ENCODE assay signal across 8 cellular contexts in the genomic region with DNA sequence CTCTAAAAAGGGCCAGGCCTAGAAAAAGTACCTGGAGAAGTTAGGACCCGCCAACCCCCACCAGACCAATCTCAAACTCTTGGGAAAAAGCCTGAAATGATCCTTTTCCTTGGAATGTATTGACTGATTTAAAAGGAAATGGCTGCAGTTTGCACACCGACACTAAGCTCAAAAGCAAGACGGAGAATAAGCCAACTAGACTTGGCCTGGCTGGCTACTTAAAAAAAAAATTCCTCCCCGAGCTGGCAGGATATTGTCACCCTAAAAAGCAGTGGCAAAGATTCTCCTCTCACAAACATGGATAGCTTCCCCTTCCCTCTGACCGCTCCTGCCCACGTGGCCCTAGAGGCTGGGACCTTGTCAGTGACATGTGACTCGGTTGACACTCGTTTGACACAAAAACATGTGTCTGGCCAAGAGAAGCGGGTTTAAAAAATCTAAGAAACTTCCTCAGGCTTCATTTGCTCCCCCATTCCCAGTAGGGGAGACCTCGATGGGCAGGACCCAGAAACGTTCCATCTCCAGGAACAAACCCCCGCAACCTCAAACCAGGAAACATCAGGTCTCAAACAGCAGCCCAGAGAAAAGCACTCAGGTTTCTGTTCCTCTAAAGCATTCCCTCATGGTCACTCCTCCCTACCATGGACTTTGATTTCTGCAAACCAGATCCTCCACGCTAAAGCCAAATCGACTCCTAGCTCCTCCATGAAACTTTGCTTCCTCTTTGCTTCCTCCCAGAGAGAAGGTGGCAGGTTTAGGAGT. TPM values are rescaled to one million over a fixed set of nuclear protein-coding genes. Genes with fewer than 3 reads are reported as not detected.
A peak's percentile ranks its signal among the peaks of the same experiment; 100 is the strongest.
DNase-seq lines count a peak whose midpoint lies in the region; ATAC-seq lines count a peak whose summit lies in the region.

No MANE protein-coding gene starts in this region.

- peak overlapping the region; percentile 77 for H3K4me3 Mint-ChIP-seq in activated CD4-positive, alpha-beta memory T cell treated with anti-CD3 and anti-CD28 coated beads for 36 hours

- H3K4me1 Mint-ChIP-seq in activated CD4-positive, alpha-beta memory T cell treated with anti-CD3 and anti-CD28 coated beads for 36 hours (ENCODE audit: low read depth) = peaks cover 44% of the 10 kb centered on the region

- CTCF ChIA-PET in activated CD4-positive, alpha-beta memory T cell treated with anti-CD3 and anti-CD28 coated beads for 36 hours (lab: Charles Lee) = interaction anchor here (0.6 to 2.6 kb wide), 7 partner anchors 17 to 142 kb away, joined by 3 to 13 read pairs (median 4); a partner anchor contains a TSS

- intact Hi-C loops in activated CD4-positive, alpha-beta memory T cell treated with anti-CD3 and anti-CD28 coated beads for 36 hours (cut with micrococcal nuclease) = loop anchor here (10.0 kb wide), 1 partner anchor 360 kb away; no protein-coding TSS in a partner anchor
- intact Hi-C loops in cardiac septum (cut with DNase I) = no loop called here

- DNase-seq in DMS53 (lab: John Stamatoyannopoulos, UW) (peak; percentile 35), DMS53 treated with DMSO at 0.1 percent for 48 hours (lab: John Stamatoyannopoulos, UW; ENCODE audit: unreplicated experiment) (no peak), cardiac septum (ENCODE audit: low spot score) (peak; percentile 87), pons (ENCODE audit: low spot score) (peak; percentile 88), COLO829 (ENCODE audit: low spot score) (no peak)
- DNase-seq in activated CD4-positive, alpha-beta memory T cell treated with anti-CD3 and anti-CD28 coated beads for 36 hours = no peak

- POLR2A ChIA-PET in activated CD4-positive, alpha-beta memory T cell treated with anti-CD3 and anti-CD28 coated beads for 36 hours (lab: Charles Lee) = interaction anchor here (0.6 to 1.4 kb wide), 5 partner anchors 26 to 419 kb away, joined by 3 to 4 read pairs (median 3); a partner anchor contains a TSS

- ATAC-seq in GM19455 (IDR thresholded peaks at IDR 0.05; ENCODE audit: unreplicated experiment) = no peak
- no peak for ATAC-seq in GM19351 (IDR thresholded peaks at IDR 0.05; ENCODE audit: unreplicated experiment)

- H3K36me3 Mint-ChIP-seq in activated CD4-positive, alpha-beta memory T cell treated with anti-CD3 and anti-CD28 coated beads for 36 hours = peaks cover 4% of the 10 kb centered on the region

- peaks cover 1% of the 10 kb centered on the region for H3K9me3 Mint-ChIP-seq in activated CD4-positive, alpha-beta memory T cell treated with anti-CD3 and anti-CD28 coated beads for 36 hours

- H3K27me3 Mint-ChIP-seq in activated CD4-positive, alpha-beta memory T cell treated with anti-CD3 and anti-CD28 coated beads for 36 hours = no peaks in the 10 kb centered on the region

- peak overlapping the region; percentile 85 for H3K27ac Mint-ChIP-seq in activated CD4-positive, alpha-beta memory T cell treated with anti-CD3 and anti-CD28 coated beads for 36 hours

RNA-seq across cellular contexts. Expression of a gene that starts 1.3 kb away (rescaled TPM):
- 10 to 100 TPM; 14.4 to 15.2 TPM for total RNA-seq in activated CD4-positive, alpha-beta memory T cell treated with anti-CD3 and anti-CD28 coated beads for 36 hours
- 13.4 TPM for total RNA-seq in cardiac septum

RNA-seq across cellular contexts. Expression of a gene that starts 23.1 kb away (rescaled TPM):
- not detected for total RNA-seq in activated CD4-positive, alpha-beta memory T cell treated with anti-CD3 and anti-CD28 coated beads for 36 hours
- not detected for total RNA-seq in cardiac septum

RNA-seq across cellular contexts. Expression of a gene that starts 26.8 kb away (rescaled TPM):
- total RNA-seq in activated CD4-positive, alpha-beta memory T cell treated with anti-CD3 and anti-CD28 coated beads for 36 hours = 10 to 100 TPM; 61.9 to 62.0 TPM
- total RNA-seq in cardiac septum = 3.0 TPM

RNA-seq across cellular contexts. Expression of a gene that starts 52.5 kb away (rescaled TPM):
- 10 to 100 TPM; 67.0 to 72.0 TPM for total RNA-seq in activated CD4-positive, alpha-beta memory T cell treated with anti-CD3 and anti-CD28 coated beads for 36 hours
- total RNA-seq in cardiac septum = 17.0 TPM

RNA-seq across cellular contexts. Expression of a gene that starts 57.1 kb away (rescaled TPM):
- not detected for total RNA-seq in activated CD4-positive, alpha-beta memory T cell treated with anti-CD3 and anti-CD28 coated beads for 36 hours
- total RNA-seq in cardiac septum = 0.46 TPM

Comparison
In these comparisons a context has a peak if more than half of its experiments do, and no peak if none do; other contexts are left out.
1. DNase-seq: peak in DMS53 (single experiment), cardiac septum (single experiment) and pons (single experiment); none in DMS53 treated with DMSO at 0.1 percent for 48 hours (single experiment), activated CD4-positive, alpha-beta memory T cell treated with anti-CD3 and anti-CD28 coated beads for 36 hours (single experiment) and COLO829 (single experiment).
2. RNA of a gene that starts 26.8 kb away (total RNA-seq): 61.9 to 62.0 TPM in activated CD4-positive, alpha-beta memory T cell treated with anti-CD3 and anti-CD28 coated beads for 36 hours; 3.0 TPM in cardiac septum (single experiment); every median in the first group is over 10 times any median in the second.